ENCODE assay signal across 1 cellular context in genomic region chr7:90723866-90724265, GRCh38.
TF ChIP-seq lines count a peak whose summit lies in the region.

No MANE protein-coding gene starts in this region.

TF ChIP-seq in HepG2, 621 proteins besides CTCF, POLR2A, EP300 and RAD21 (continued from another document):
- TF ChIP-seq HIC2 (CRISPR knock-in tag; IDR thresholded peaks at IDR 0.05; ENCODE audit: low read depth) = no peak
- TF ChIP-seq SATB2 (CRISPR knock-in tag; IDR thresholded peaks at IDR 0.05) = no peak
- no peak for TF ChIP-seq ZKSCAN1 (IDR thresholded peaks at IDR 0.05; ENCODE audit: low read length)
- TF ChIP-seq ARHGAP35 (CRISPR knock-in tag; IDR thresholded peaks at IDR 0.05; ENCODE audit: borderline replicate concordance) = no peak
- no peak for TF ChIP-seq ZNF605 (CRISPR knock-in tag; IDR thresholded peaks at IDR 0.05)
- TF ChIP-seq ZNF256 (CRISPR knock-in tag; conservative IDR thresholded peaks at IDR 0.05) = no peak
- TF ChIP-seq ZNF672 (CRISPR knock-in tag; IDR thresholded peaks at IDR 0.05) = no peak
- TF ChIP-seq ARNTL (CRISPR knock-in tag; IDR thresholded peaks at IDR 0.05) = no peak
- TF ChIP-seq ZNF547 (CRISPR knock-in tag; IDR thresholded peaks at IDR 0.05) = no peak
